13 cellular contexts compared by ENCODE assay signal in genomic region chr13:29059837-29060236, GRCh38.
"Had no signal": no experiment of that assay in that cellular context is flagged by ENCODE, and none has a peak within 500 bp of the region (broad histone marks: within the 10 kb centered on the region; RNA-seq: fewer than 3 reads in every experiment).

No MANE protein-coding gene starts in this region.

- H3K36me3 ChIP-seq: cardiac muscle cell, ovary had no signal

- H3K4me1 ChIP-seq: foreskin keratinocyte, testis had no signal

- H3K27ac ChIP-seq: cardiac muscle cell, foreskin keratinocyte, ovary, testis had no signal

- DNase-seq: activated CD4-positive, alpha-beta T cell treated with anti-CD3 and anti-CD28 coated beads, Interleukin-2, amount 50 U/mL, for 1 hour; activated CD4-positive, CD25-positive, alpha-beta regulatory T cell; activated naive CD4-positive, alpha-beta T cell treated with anti-CD3 and anti-CD28 coated beads for 36 hours; activated T-cell treated with anti-CD3 and anti-CD28 coated beads for 4 hours; foreskin keratinocyte; kidney; ovary; stimulated activated CD4-positive, alpha-beta T cell treated with anti-CD3 and anti-CD28 coated beads, Interleukin-15, amount 100 ng/mL, for 24 hours; stimulated activated CD4-positive, alpha-beta T cell treated with anti-CD3 and anti-CD28 coated beads, Interleukin-4, amount 100 ng/mL, for 4 hours; stimulated activated naive CD8-positive, alpha-beta T cell treated with anti-CD3 and anti-CD28 coated beads, Interleukin-15, amount 100 ng/mL, for 72 hours; testis had no signal

- ATAC-seq: activated T-helper 17 cell treated with anti-CD3 and anti-CD28 coated beads, Interleukin-2, amount 50 U/mL, for 72 hours; foreskin keratinocyte; stimulated activated naive CD8-positive, alpha-beta T cell treated with anti-CD3 and anti-CD28 coated beads, Interleukin-15, amount 100 ng/mL, for 72 hours had no signal

- H3K9me3 ChIP-seq: ovary, testis had no signal

- H3K4me3 ChIP-seq: cardiac muscle cell, ovary, testis had no signal

- H3K27me3 ChIP-seq: cardiac muscle cell, foreskin keratinocyte, ovary, testis had no signal
